8 cellular contexts compared by ENCODE assay signal in the genomic region with DNA sequence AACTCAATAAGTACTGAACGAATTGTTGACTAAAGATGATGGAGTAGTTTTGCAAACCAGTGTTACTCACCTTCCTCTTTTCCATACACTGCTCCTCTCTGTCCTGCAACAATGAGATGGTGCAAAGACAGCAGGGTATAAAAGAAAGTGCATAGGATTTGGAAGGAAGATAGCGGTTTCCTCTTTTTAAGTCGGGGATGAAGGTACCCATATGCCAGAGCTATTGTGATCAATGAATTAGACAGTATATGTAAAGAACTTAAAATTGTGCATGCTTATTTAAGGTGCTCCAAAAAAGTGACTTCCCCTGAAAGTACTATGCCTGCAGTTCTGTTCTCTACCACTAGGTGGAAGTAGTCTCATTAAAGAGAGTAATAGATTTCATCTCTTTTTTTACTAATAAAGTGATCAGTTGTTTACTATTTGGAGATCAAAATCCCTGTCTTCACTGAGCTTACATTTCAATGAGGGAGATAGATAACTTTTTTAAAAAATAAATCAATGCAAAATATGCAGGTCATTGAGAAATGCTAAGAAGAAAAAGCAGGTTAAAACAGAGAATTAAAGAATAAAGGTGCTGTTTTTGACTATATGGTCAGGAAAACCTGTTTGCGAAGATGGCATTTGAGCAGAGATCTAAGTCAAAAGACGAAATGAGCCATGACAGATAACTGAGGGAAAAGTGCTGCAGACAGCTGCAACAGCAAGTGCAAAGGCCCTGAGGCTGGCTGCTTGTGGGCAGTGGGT.
A peak's percentile ranks its signal among the peaks of the same experiment; 100 is the strongest.
DNase-seq lines count a peak whose midpoint lies in the region; ATAC-seq and TF ChIP-seq lines count a peak whose summit lies in the region.

No MANE protein-coding gene starts in this region.

- POLR2A ChIA-PET in OCI-LY7 (lab: Charles Lee), result interaction anchor here (0.6 kb wide), 1 partner anchor 104 kb away, joined by 3 read pairs; no protein-coding TSS in a partner anchor

- H3K4me3 ChIP-seq in heart right ventricle, result no peak overlapping the region
- H3K4me3 ChIP-seq in OCI-LY7 (ENCODE audit: low read depth, low read length, poor library complexity, severe bottlenecking), result no peak overlapping the region
- no peak overlapping the region for H3K4me3 ChIP-seq in fibroblast of lung (replicated peaks in 1 of 4; ENCODE audit: control extremely low read depth in 1 of 4, insufficient read depth in 1 of 4, low read depth in 3 of 4, low read length in 4 of 4)
- no peak overlapping the region for H3K4me3 ChIP-seq in tibial nerve

- intact Hi-C loops in heart right ventricle (cut with DNase I), result loop anchor here in 4 of 10 donors (2.0 to 10.0 kb wide), 3 partner anchors 107 to 109 kb away; no protein-coding TSS in a partner anchor
- intact Hi-C loops in cardiac septum (cut with DNase I), result no loop called here
- intact Hi-C loops in OCI-LY7 (cut with micrococcal nuclease; ENCODE audit: unreplicated experiment), result loop anchor here (2.0 kb wide), 1 partner anchor 109 kb away; no protein-coding TSS in a partner anchor

- H3K9me2 ChIP-seq in OCI-LY7 (ENCODE audit: insufficient read depth, low read length), result no peaks in the 10 kb centered on the region

- TF ChIP-seq EP300 in tibial nerve (IDR thresholded peaks at IDR 0.05), result no peak

- H4K20me1 ChIP-seq in OCI-LY7 (ENCODE audit: insufficient read depth, low read length) (no peaks in the 10 kb centered on the region), fibroblast of lung (ENCODE audit: control insufficient read depth, extremely low read depth, insufficient read depth, low read length) (no peaks in the 10 kb centered on the region)

- H3K79me2 ChIP-seq in OCI-LY7 (ENCODE audit: insufficient read depth, low read depth, low read length) (no peaks in the 10 kb centered on the region), fibroblast of lung (ENCODE audit: control insufficient read depth, insufficient read depth, low read length) (no peaks in the 10 kb centered on the region)

- TF ChIP-seq CTCF in heart right ventricle (IDR thresholded peaks at IDR 0.05), result peak; percentile 52 to 86 (median 73)
- peak; percentile 82 for TF ChIP-seq CTCF in OCI-LY7 (conservative IDR thresholded peaks at IDR 0.05; ENCODE audit: low read length)
- peak; percentile 50 to 88 for TF ChIP-seq CTCF in fibroblast of lung (conservative IDR thresholded peaks at IDR 0.05 in 1 of 2, IDR thresholded peaks at IDR 0.05 in 1 of 2; ENCODE audit: low read depth in 1 of 2, low read length in 2 of 2)
- TF ChIP-seq CTCF in tibial nerve (IDR thresholded peaks at IDR 0.05), result peak; percentile 21 to 55 (median 34)

- ATAC-seq in heart right ventricle (no peak), HG03432 (IDR thresholded peaks at IDR 0.05; ENCODE audit: unreplicated experiment) (no peak), HG03097 (IDR thresholded peaks at IDR 0.05; ENCODE audit: low FRiP score, unreplicated experiment) (no peak)

- H3K4me1 ChIP-seq in heart right ventricle (no peaks in the 10 kb centered on the region), OCI-LY7 (ENCODE audit: insufficient read depth, low read length, poor library complexity, severe bottlenecking) (no peaks in the 10 kb centered on the region), fibroblast of lung (ENCODE audit: control insufficient read depth, extremely low read depth, insufficient read depth, low read length) (no peaks in the 10 kb centered on the region), tibial nerve (no peaks in the 10 kb centered on the region)

- CTCF ChIA-PET in OCI-LY7 (lab: Charles Lee; ENCODE audit: unreplicated experiment), result no interaction called here

- H3K27ac ChIP-seq in heart right ventricle, result no peak overlapping the region
- no peak overlapping the region for H3K27ac ChIP-seq in OCI-LY7 (ENCODE audit: low read depth, low read length, poor library complexity, severe bottlenecking)
- no peak overlapping the region for H3K27ac ChIP-seq in fibroblast of lung (ENCODE audit: insufficient read depth, low read length)
- H3K27ac ChIP-seq in tibial nerve, result no peak overlapping the region

- H3K36me3 ChIP-seq in heart right ventricle (no peaks in the 10 kb centered on the region), OCI-LY7 (ENCODE audit: insufficient read depth, low read length) (no peaks in the 10 kb centered on the region), fibroblast of lung (ENCODE audit: control insufficient read depth, insufficient read depth, low read length) (no peaks in the 10 kb centered on the region), tibial nerve (no peaks in the 10 kb centered on the region)

- no peak overlapping the region for H3K4me2 ChIP-seq in OCI-LY7 (ENCODE audit: low read length)
- H3K4me2 ChIP-seq in fibroblast of lung (ENCODE audit: extremely low read depth, insufficient read depth, low read length), result no peak overlapping the region

- BruUV-seq in OCI-LY7 (replicated peaks; lab: Mats Ljungman, UMichigan), result no TSS peak

- H2AFZ ChIP-seq in OCI-LY7 (ENCODE audit: low read length), result no peak overlapping the region
- H2AFZ ChIP-seq in fibroblast of lung (ENCODE audit: low read length), result no peak overlapping the region

- no peak overlapping the region for H3K9ac ChIP-seq in fibroblast of lung (ENCODE audit: insufficient read depth, low read length)

- DNase-seq in heart right ventricle (no peak), cardiac septum (ENCODE audit: low spot score) (no peak), OCI-LY7 (ENCODE audit: low spot score) (peak; percentile 19), fibroblast of lung (ENCODE audit: low read depth in 2 of 2) (peak; percentile 7 to 59), tibial nerve (ENCODE audit: low spot score in 2 of 2) (peak in 1 of 2 donors; percentile 32), SHP77 (lab: John Stamatoyannopoulos, UW) (no peak)

- H3K9me3 ChIP-seq in heart right ventricle, result peaks cover 0 to 34% (median 6%) of the 10 kb centered on the region in 11 donors
- H3K9me3 ChIP-seq in OCI-LY7 (ENCODE audit: low read length), result no peaks in the 10 kb centered on the region
- no peaks in the 10 kb centered on the region for H3K9me3 ChIP-seq in fibroblast of lung (ENCODE audit: control insufficient read depth, insufficient read depth, low read depth, low read length)
- H3K9me3 ChIP-seq in tibial nerve, result peaks cover 0 to 25% (median 4%) of the 10 kb centered on the region in 4 donors

- WGBS in heart right ventricle, 2 donors, result 69 to 75% methylated on average over 5 of the region's 5 CpGs
- 79 to 80% methylated on average over 5 of the region's 5 CpGs for WGBS in tibial nerve, 2 donors

- no peak for TF ChIP-seq POLR2A in tibial nerve (IDR thresholded peaks at IDR 0.05)

- H3K27me3 ChIP-seq in heart right ventricle (no peaks in the 10 kb centered on the region), fibroblast of lung (ENCODE audit: control insufficient read depth, insufficient read depth, low read length) (no peaks in the 10 kb centered on the region), tibial nerve (no peaks in the 10 kb centered on the region)

Comparison
In these comparisons a context has a peak if more than half of its experiments do, and no peak if none do; other contexts are left out.
1. DNase-seq: peak in OCI-LY7 (single experiment) and fibroblast of lung (2 of 2); none in heart right ventricle (0 of 2), cardiac septum (single experiment) and SHP77 (0 of 2).
2. Peak in every context shown above with its lines, with median percentiles within 50 percentile points of each other: CTCF ChIP-seq.